13 cellular contexts compared by ENCODE assay signal in genomic region chr18:56168049-56168781, GRCh38.
DNase-seq lines count a peak whose midpoint lies in the region; ATAC-seq, FAIRE-seq and TF ChIP-seq lines count a peak whose summit lies in the region.
"Had no signal": no experiment of that assay in that cellular context is flagged by ENCODE, and none has a peak within 500 bp of the region (broad histone marks: within the 10 kb centered on the region; RNA-seq: fewer than 3 reads in every experiment).

No MANE protein-coding gene starts in this region.

- CTCF ChIA-PET in H1 (lab: Charles Lee; ENCODE audit: partially characterized antibody), result interaction anchor here (0.9 to 1.4 kb wide), 2 partner anchors 18 to 332 kb away, joined by 3 to 6 read pairs; no protein-coding TSS in a partner anchor

- H4K5ac ChIP-seq in H1 (ENCODE audit: insufficient read length, low read depth, low read length), result no peak overlapping the region

- no peak overlapping the region for H2AK5ac ChIP-seq in H1 (ENCODE audit: low read depth, low read length)

- no peak overlapping the region for H2BK5ac ChIP-seq in H1 (ENCODE audit: low read depth, low read length)

- no peak overlapping the region for H2BK120ac ChIP-seq in H1 (replicated peaks; ENCODE audit: low read depth, low read length)

- peak; percentile 36 for FAIRE-seq in H1 (lab: Jason Lieb, UNC)
- FAIRE-seq: GM18507 had no signal

- H3K36me3 ChIP-seq in H1 (ENCODE audit: control insufficient read depth in 2 of 4, insufficient read depth in 4 of 4, low read length in 3 of 4), result no peaks in the 10 kb centered on the region
- H3K36me3 ChIP-seq in lower lobe of right lung, result no peaks in the 10 kb centered on the region
- no peaks in the 10 kb centered on the region for H3K36me3 ChIP-seq in upper lobe of right lung

- H3K4ac ChIP-seq in H1 (replicated peaks; ENCODE audit: insufficient read length, low read depth, low read length), result no peak overlapping the region

- peak; percentile 42 for DNase-seq in NOMO-1 treated with DMSO at 0.1 percent for 48 hours (lab: John Stamatoyannopoulos, UW; ENCODE audit: unreplicated experiment)
- no peak for DNase-seq in NOMO-1 treated with dmso at 0.1 percent for 144 hours (lab: John Stamatoyannopoulos, UW; ENCODE audit: unreplicated experiment)
- DNase-seq in H1 (ENCODE audit: low read depth in 1 of 2, low spot score in 2 of 2), result peak in 1 of 2 experiments; percentile 31
- no peak for DNase-seq in lower lobe of right lung
- no peak for DNase-seq in upper lobe of right lung
- no peak for DNase-seq in SK-N-DZ (ENCODE audit: low spot score)
- DNase-seq: activated naive CD4-positive, alpha-beta T cell treated with anti-CD3 and anti-CD28 coated beads, Interleukin-2, amount 50 U/mL, for 16 hours; NCI-H1417 treated with DMSO at 0.1 percent for 48 hours; T-helper 1 cell had no signal

- H2BK20ac ChIP-seq in H1 (ENCODE audit: low read length), result no peak overlapping the region

- H2BK15ac ChIP-seq in H1 (ENCODE audit: low read length), result no peak overlapping the region

- intact Hi-C loops in lower lobe of right lung (cut with DNase I), result no loop called here
- intact Hi-C loops in upper lobe of right lung (cut with DNase I), result no loop called here

- peak overlapping the region; percentile 15; the same call in 1 of the 2 replicates for H2AFZ ChIP-seq in H1 (ENCODE audit: low read length)

- H3K56ac ChIP-seq in H1 (replicated peaks; ENCODE audit: insufficient read length, low read depth, low read length), result no peak overlapping the region

- no peak for TF ChIP-seq RAD21 in H1 (IDR thresholded peaks at IDR 0.05 in 1 of 2, conservative IDR thresholded peaks at IDR 0.05 in 1 of 2; ENCODE audit: low read depth in 2 of 2, low read length in 2 of 2)

- H3K4me1 ChIP-seq in H1 (replicated peaks in 1 of 4; ENCODE audit: control insufficient read depth in 3 of 4, insufficient read depth in 4 of 4, low read length in 3 of 4) (peaks cover 0 to 6% (median 2%) of the 10 kb centered on the region in 4 experiments; a peak in 5 of 7 replicates), lower lobe of right lung (peaks cover 13% of the 10 kb centered on the region), upper lobe of right lung (peaks cover 9% of the 10 kb centered on the region)

- peak overlapping the region; percentile 6; the same call in 1 of the 2 replicates for H3K27ac ChIP-seq in H1 (ENCODE audit: low read depth, low read length)
- H3K27ac ChIP-seq in lower lobe of right lung, result peak overlapping the region; percentile 48
- H3K27ac ChIP-seq in upper lobe of right lung, result peak overlapping the region; percentile 7
- H3K27ac ChIP-seq: 22Rv1 had no signal

- POLR2A ChIA-PET in H1 (lab: Charles Lee; ENCODE audit: partially characterized antibody), result interaction anchor here (0.7 kb wide), 1 partner anchor 9 kb away, joined by 3 read pairs; no protein-coding TSS in a partner anchor

- peak in 1 of 2 experiments; percentile 43; a peak in 1 of 3 replicates for TF ChIP-seq EP300 in H1 (IDR thresholded peaks at IDR 0.05; ENCODE audit: borderline replicate concordance in 1 of 2, low read depth in 2 of 2, low read length in 2 of 2)

- peak overlapping the region in 1 of 2 experiments; percentile 23; a peak in 1 of 4 replicates for H3K4me2 ChIP-seq in H1 (ENCODE audit: insufficient read depth in 1 of 2, low read depth in 2 of 2, low read length in 2 of 2)

- H3K9ac ChIP-seq in H1 (replicated peaks in 1 of 4; ENCODE audit: extremely low read depth in 1 of 4, low read depth in 3 of 4, low read length in 3 of 4), result no peak overlapping the region; a peak in 1 of 7 replicates

- WGBS in H1 (ENCODE audit: extremely low coverage in 1 of 2, insufficient coverage in 1 of 2, insufficient read length in 1 of 2, insufficient replicate concordance in 2 of 2, low coverage in 1 of 2, low lambda C conversion rate in 2 of 2, missing lambda C conversion rate in 1 of 2), 2 experiments, result 48% methylated on average over 5 of the region's 5 CpGs; no CpG with 5 or more reads in 1 of the 2 experiments

- no peaks in the 10 kb centered on the region for H3K79me2 ChIP-seq in H1 (ENCODE audit: control insufficient read depth in 1 of 2, insufficient read depth in 2 of 2, low read length in 2 of 2)

- H4K8ac ChIP-seq in H1 (ENCODE audit: extremely low read depth, insufficient read depth, low read length), result no peak overlapping the region

- no peak overlapping the region for H3K23ac ChIP-seq in H1 (ENCODE audit: insufficient read length)

- H3K27me3 ChIP-seq in H1 (replicated peaks in 1 of 4; ENCODE audit: control insufficient read depth in 3 of 4, extremely low read depth in 1 of 4, insufficient read depth in 3 of 4, low read length in 3 of 4) (no peaks in the 10 kb centered on the region), lower lobe of right lung (ENCODE audit: low read depth) (no peaks in the 10 kb centered on the region), upper lobe of right lung (no peaks in the 10 kb centered on the region)

- no peak overlapping the region for H4K91ac ChIP-seq in H1 (replicated peaks; ENCODE audit: insufficient read length, low read length)

- H3K9me3 ChIP-seq in H1 (ENCODE audit: insufficient read depth in 2 of 2, low read depth in 1 of 2, low read length in 1 of 2) (no peaks in the 10 kb centered on the region), lower lobe of right lung (no peaks in the 10 kb centered on the region), upper lobe of right lung (no peaks in the 10 kb centered on the region)

- H3K18ac ChIP-seq in H1 (ENCODE audit: extremely low read depth, low read length), result no peak overlapping the region

- no peak overlapping the region for H2BK12ac ChIP-seq in H1 (ENCODE audit: low read depth, low read length)

- H3K4me3 ChIP-seq in H1 (ENCODE audit: extremely low read depth in 1 of 4, insufficient read depth in 2 of 4, low read depth in 3 of 4, low read length in 4 of 4), result no peak overlapping the region
- no peak overlapping the region for H3K4me3 ChIP-seq in lower lobe of right lung
- H3K4me3 ChIP-seq in upper lobe of right lung, result no peak overlapping the region

- no peaks in the 10 kb centered on the region for H4K20me1 ChIP-seq in H1 (replicated peaks in 1 of 2; ENCODE audit: control insufficient read depth in 1 of 2, insufficient read depth in 2 of 2, low read length in 2 of 2)

- no peak for TF ChIP-seq POLR2A in H1 (IDR thresholded peaks at IDR 0.05; ENCODE audit: control extremely low read depth in 1 of 2, low read depth in 2 of 2, low read length in 2 of 2)

- no peaks in the 10 kb centered on the region; the same call in 1 of the 2 replicates for H3K23me2 ChIP-seq in H1 (ENCODE audit: low read depth, low read length)

- H3K79me1 ChIP-seq in H1 (ENCODE audit: low read depth, low read length), result no peaks in the 10 kb centered on the region

- no peak for TF ChIP-seq CTCF in H1 (IDR thresholded peaks at IDR 0.05; ENCODE audit: control extremely low read depth in 1 of 3, insufficient read depth in 1 of 3, low read depth in 1 of 3, low read length in 3 of 3)
- no peak for TF ChIP-seq CTCF in lower lobe of right lung (IDR thresholded peaks at IDR 0.05)
- no peak for TF ChIP-seq CTCF in upper lobe of right lung (IDR thresholded peaks at IDR 0.05)

- H3K14ac ChIP-seq in H1 (ENCODE audit: insufficient read length), result no peak overlapping the region

- ATAC-seq in lower lobe of right lung (no peak), upper lobe of right lung (no peak), HG03520 (IDR thresholded peaks at IDR 0.05; ENCODE audit: unreplicated experiment) (no peak), GM19328 (IDR thresholded peaks at IDR 0.05; ENCODE audit: unreplicated experiment) (no peak)

TF ChIP-seq in H1, 55 proteins besides CTCF, POLR2A, EP300 and RAD21:
- TF ChIP-seq CEBPB (IDR thresholded peaks at IDR 0.05; ENCODE audit: low read depth, low read length), result no peak
- TF ChIP-seq RBBP5 (IDR thresholded peaks at IDR 0.05; ENCODE audit: borderline replicate concordance, low read depth, low read length), result no peak
- no peak for TF ChIP-seq CBX5 (IDR thresholded peaks at IDR 0.05; ENCODE audit: low read depth, low read length)
- no peak for TF ChIP-seq CHD2 (IDR thresholded peaks at IDR 0.05; ENCODE audit: low read length)
- no peak for TF ChIP-seq TBP (IDR thresholded peaks at IDR 0.05; ENCODE audit: low read depth, low read length)
- TF ChIP-seq SRF (IDR thresholded peaks at IDR 0.05; ENCODE audit: low read depth, low read length), result peak; percentile 69; the same call in 1 of the 2 replicates
- 0 out of 2 replicates have a peak, but pooled peaks have one; percentile 5 for TF ChIP-seq JUND (IDR thresholded peaks at IDR 0.05; ENCODE audit: low read length)
- TF ChIP-seq FOSL1 (IDR thresholded peaks at IDR 0.05; ENCODE audit: insufficient read depth, low read depth, low read length), result no peak
- peak; percentile 69 for TF ChIP-seq TEAD4 (IDR thresholded peaks at IDR 0.05; ENCODE audit: low read depth, low read length)
- no peak for TF ChIP-seq NRF1 (IDR thresholded peaks at IDR 0.05; ENCODE audit: low read depth, low read length)
